17 cellular contexts compared by ENCODE assay signal in genomic region chr2:19769513-19769912, GRCh38.
DNase-seq lines count a peak whose midpoint lies in the region; ATAC-seq and TF ChIP-seq lines count a peak whose summit lies in the region.
"Had no signal": no experiment of that assay in that cellular context is flagged by ENCODE, and none has a peak within 500 bp of the region (broad histone marks: within the 10 kb centered on the region; RNA-seq: fewer than 3 reads in every experiment).

No MANE protein-coding gene starts in this region.

- POLR2A ChIA-PET in Caco-2 (lab: Charles Lee): no interaction called here

- H3K4me2 ChIP-seq in Karpas-422 (ENCODE audit: low read depth, low read length, poor library complexity, severe bottlenecking): no peak overlapping the region

- peak; percentile 39 for ATAC-seq in left lobe of liver
- ATAC-seq in HG03432 (IDR thresholded peaks at IDR 0.05; ENCODE audit: unreplicated experiment): no peak
- ATAC-seq in GM21619 (IDR thresholded peaks at IDR 0.05; ENCODE audit: unreplicated experiment): no peak
- ATAC-seq: activated CD8-positive, alpha-beta T cell treated with anti-CD3 and anti-CD28 coated beads, Interleukin-2, amount 10 ng/mL, durations not matched to agents 7 days and 5 days; T-cell had no signal

- no peak overlapping the region for H2AFZ ChIP-seq in Karpas-422 (ENCODE audit: low read length)
- H2AFZ ChIP-seq: parathyroid adenoma had no signal

- peaks cover 7% of the 10 kb centered on the region for H3K4me1 Mint-ChIP-seq in Caco-2 (ENCODE audit: low read depth, unreplicated experiment)
- H3K4me1 Mint-ChIP-seq: immature natural killer cell, T-cell had no signal

- no peak overlapping the region for H3K4me3 Mint-ChIP-seq in Caco-2 (ENCODE audit: unreplicated experiment)
- H3K4me3 Mint-ChIP-seq: activated CD8-positive, alpha-beta T cell treated with anti-CD3 and anti-CD28 coated beads, Interleukin-2, amount 10 ng/mL, durations not matched to agents 7 days and 5 days; activated naive CD8-positive, alpha-beta T cell; immature natural killer cell; T-cell had no signal

- H3K27me3 Mint-ChIP-seq in Caco-2 (ENCODE audit: insufficient read depth, unreplicated experiment): peaks cover 6% of the 10 kb centered on the region

- intact Hi-C loops in Caco-2 (cut with micrococcal nuclease; ENCODE audit: unreplicated experiment): loop anchor here (1.0 kb wide), 1 partner anchor 94 kb away; no protein-coding TSS in a partner anchor

- no peak overlapping the region for H3K27ac Mint-ChIP-seq in Caco-2 (ENCODE audit: unreplicated experiment)
- H3K27ac Mint-ChIP-seq: activated CD8-positive, alpha-beta T cell treated with anti-CD3 and anti-CD28 coated beads, Interleukin-2, amount 10 ng/mL, durations not matched to agents 7 days and 5 days; activated naive CD8-positive, alpha-beta T cell; immature natural killer cell; T-cell had no signal

- H3K9ac ChIP-seq in Karpas-422 (ENCODE audit: low read length): no peak overlapping the region
- H3K9ac ChIP-seq: parathyroid adenoma had no signal

- H4K20me1 ChIP-seq in Karpas-422 (ENCODE audit: insufficient read depth, low read depth, low read length): no peaks in the 10 kb centered on the region

- TF ChIP-seq CTCF in Caco-2 (IDR thresholded peaks at IDR 0.05; ENCODE audit: insufficient read depth in 1 of 2, low read depth in 1 of 2, low read length in 1 of 2, severe bottlenecking in 1 of 2, unreplicated experiment in 1 of 2): peak; percentile 28 to 37

- no peaks in the 10 kb centered on the region for H3K36me3 Mint-ChIP-seq in Caco-2 (ENCODE audit: insufficient read depth, unreplicated experiment)
- H3K36me3 Mint-ChIP-seq: activated naive CD8-positive, alpha-beta T cell; immature natural killer cell; T-cell had no signal

- no peak overlapping the region for H3K27ac ChIP-seq in Karpas-422 (ENCODE audit: low read length)
- H3K27ac ChIP-seq: parathyroid adenoma had no signal

- H3K4me1 ChIP-seq in Caco-2 (peaks cover 4% of the 10 kb centered on the region; the same call in 1 of the 2 replicates), Karpas-422 (ENCODE audit: low read length) (peaks cover 22% of the 10 kb centered on the region)
- H3K4me1 ChIP-seq: parathyroid adenoma had no signal

- CTCF ChIA-PET in Caco-2 (lab: Charles Lee): no interaction called here

- no peaks in the 10 kb centered on the region for H3K79me2 ChIP-seq in Karpas-422 (ENCODE audit: low read length)
- H3K79me2 ChIP-seq: parathyroid adenoma had no signal

- no TSS peak for BruUV-seq in Caco-2 (replicated peaks; lab: Mats Ljungman, UMichigan)

- H3K36me3 ChIP-seq in Caco-2 (ENCODE audit: control insufficient read depth, insufficient read depth, low read length): no peaks in the 10 kb centered on the region
- no peaks in the 10 kb centered on the region for H3K36me3 ChIP-seq in Karpas-422 (ENCODE audit: insufficient read depth, low read length)

- no peaks in the 10 kb centered on the region for H3K9me3 Mint-ChIP-seq in Caco-2 (ENCODE audit: unreplicated experiment)
- H3K9me3 Mint-ChIP-seq: T-cell had no signal

- H3K4me3 ChIP-seq in Caco-2 (ENCODE audit: low read depth, low read length) (no peak overlapping the region), Karpas-422 (ENCODE audit: low read length) (no peak overlapping the region)

- no peak for DNase-seq in Caco-2
- peak; percentile 46 for DNase-seq in Karpas-422
- peak; percentile 39 for DNase-seq in amniotic epithelial cell (ENCODE audit: low read depth)
- DNase-seq in left lobe of liver (ENCODE audit: low spot score): no peak
- DNase-seq in SK-N-DZ (ENCODE audit: low spot score): no peak
- no peak for DNase-seq in NCI-H2081 treated with DMSO at 0.1 percent for 48 hours (lab: John Stamatoyannopoulos, UW)
- DNase-seq: activated CD8-positive, alpha-beta T cell treated with anti-CD3 and anti-CD28 coated beads, Interleukin-2, amount 10 ng/mL, durations not matched to agents 7 days and 5 days; effector CD8-positive, alpha-beta T cell; immature natural killer cell; KBM-7; NCI-H510A treated with DMSO at 0.1 percent for 48 hours; stimulated activated CD4-positive, alpha-beta T cell treated with anti-CD3 and anti-CD28 coated beads, Interleukin-4, amount 100 ng/mL, for 24 hours; T-cell had no signal

- no peaks in the 10 kb centered on the region for H3K9me2 ChIP-seq in Karpas-422 (replicated peaks; ENCODE audit: insufficient read depth, low read length)

- H3K9me3 ChIP-seq in Caco-2 (no peaks in the 10 kb centered on the region), Karpas-422 (ENCODE audit: low read length) (no peaks in the 10 kb centered on the region)

- H3K27me3 ChIP-seq in Caco-2 (replicated peaks; ENCODE audit: control insufficient read depth, insufficient read depth, low read length): no peaks in the 10 kb centered on the region
- no peaks in the 10 kb centered on the region for H3K27me3 ChIP-seq in Karpas-422 (ENCODE audit: low read length)

Comparison
In these comparisons a context has a peak if more than half of its experiments do, and no peak if none do; other contexts are left out.
1. DNase-seq: peak in Karpas-422 (single experiment) and amniotic epithelial cell (single experiment); none in Caco-2 (0 of 2), left lobe of liver (single experiment), SK-N-DZ (single experiment) and NCI-H2081 treated with DMSO at 0.1 percent for 48 hours (single experiment).